Comparison of ENCODE assay signal across 32 cellular contexts in the genomic region with DNA sequence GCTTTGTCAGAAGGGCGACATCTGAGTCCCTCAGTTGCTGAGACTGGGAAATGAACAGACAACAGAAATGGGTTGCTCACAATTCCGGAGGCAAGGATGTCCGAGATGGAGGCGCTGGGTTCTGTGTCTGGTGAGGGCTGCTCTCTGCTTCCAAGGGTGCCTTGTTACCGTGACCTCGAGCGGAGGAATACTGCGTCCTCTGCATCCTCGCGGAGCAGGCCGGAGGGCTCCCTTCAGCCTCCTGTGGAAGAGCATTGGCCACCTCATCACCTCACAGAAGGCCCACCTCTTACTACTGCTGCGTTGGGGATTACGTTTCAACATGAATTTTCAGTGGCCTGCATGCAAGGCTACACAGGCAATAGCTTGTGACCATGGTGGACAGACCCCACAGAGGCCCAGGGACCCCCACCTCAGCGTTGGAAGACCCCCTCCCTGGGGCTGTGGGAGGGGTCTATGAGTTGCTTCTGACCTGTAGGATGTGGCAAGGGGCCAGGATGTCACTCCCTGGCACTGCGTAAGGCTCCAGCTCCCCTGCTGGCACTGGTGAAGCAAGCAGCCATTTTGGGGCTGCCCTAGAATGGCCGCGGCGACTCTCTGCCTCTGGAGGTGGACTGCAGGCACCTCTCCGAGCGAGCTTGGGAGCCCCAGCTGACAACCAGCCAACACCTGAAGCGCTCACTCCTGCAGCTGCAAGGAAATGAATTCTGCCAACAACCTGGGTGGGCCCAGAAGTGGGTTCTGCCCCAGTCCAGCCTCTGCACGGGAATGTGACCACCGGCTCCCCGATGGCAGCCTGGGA. TPM values are rescaled to one million over a fixed set of nuclear protein-coding genes. Genes with fewer than 3 reads are reported as not detected.
"Had no signal": no experiment of that assay in that cellular context is flagged by ENCODE, and none has a peak within 500 bp of the region (broad histone marks: within the 10 kb centered on the region; RNA-seq: fewer than 3 reads in every experiment).

No MANE protein-coding gene starts in this region.

- ATAC-seq: esophagus mucosa; gastrocnemius medialis; heart left ventricle; left colon; left ventricle myocardium superior; mucosa of descending colon; natural killer cell treated with Interleukin-12 subunit alpha and Interleukin-12 subunit beta and Interleukin-15 and Interleukin-18, amount 100 ng/mL, for 72 hours; right lobe of liver; upper lobe of right lung had no signal

- H3K27ac ChIP-seq: dorsolateral prefrontal cortex, epithelial cell of prostate, gastrocnemius medialis, heart left ventricle, hepatocyte, prostate gland, right lobe of liver, suprapubic skin, transverse colon, upper lobe of right lung, uterus had no signal

- H3K4me3 ChIP-seq: dorsolateral prefrontal cortex, gastrocnemius medialis, heart left ventricle, hepatocyte, lung, mucosa of descending colon, prostate gland, right lobe of liver, suprapubic skin, transverse colon, upper lobe of right lung, uterus had no signal

- H3K4me3 Mint-ChIP-seq: endodermal cell; memory B cell; mesothelial cell of epicardium; naive B cell; natural killer cell treated with Interleukin-12 subunit alpha and Interleukin-12 subunit beta and Interleukin-15 and Interleukin-18, amount 100 ng/mL, for 72 hours; neural crest cell; stimulated activated naive CD8-positive, alpha-beta T cell treated with anti-CD3 and anti-CD28 coated beads, Interleukin-15, amount 100 ng/mL, for 72 hours had no signal

- H3K4me1 Mint-ChIP-seq: memory B cell; naive B cell; neural crest cell; stimulated activated naive CD8-positive, alpha-beta T cell treated with anti-CD3 and anti-CD28 coated beads, Interleukin-15, amount 100 ng/mL, for 72 hours had no signal

- H3K27ac Mint-ChIP-seq: endodermal cell; memory B cell; mesothelial cell of epicardium; naive B cell; natural killer cell treated with Interleukin-12 subunit alpha and Interleukin-12 subunit beta and Interleukin-15 and Interleukin-18, amount 100 ng/mL, for 72 hours; stimulated activated naive CD8-positive, alpha-beta T cell treated with anti-CD3 and anti-CD28 coated beads, Interleukin-15, amount 100 ng/mL, for 72 hours had no signal

- H3K79me2 ChIP-seq: hepatocyte had no signal

- H3K27me3 ChIP-seq: heart left ventricle, hepatocyte, right lobe of liver, suprapubic skin, transverse colon, uterus had no signal

- H3K9me3 Mint-ChIP-seq: endodermal cell; mesothelial cell of epicardium; natural killer cell treated with Interleukin-12 subunit alpha and Interleukin-12 subunit beta and Interleukin-15 and Interleukin-18, amount 100 ng/mL, for 72 hours; neural crest cell; stimulated activated naive CD8-positive, alpha-beta T cell treated with anti-CD3 and anti-CD28 coated beads, Interleukin-15, amount 100 ng/mL, for 72 hours had no signal

- H3K36me3 ChIP-seq: gastrocnemius medialis, heart left ventricle, prostate gland, right lobe of liver, suprapubic skin, transverse colon, upper lobe of right lung, uterus had no signal

- H3K4me1 ChIP-seq: gastrocnemius medialis, prostate gland, right lobe of liver had no signal

- H3K9me3 ChIP-seq: gastrocnemius medialis, heart left ventricle, mucosa of descending colon, prostate gland, right lobe of liver, suprapubic skin, transverse colon, upper lobe of right lung, uterus had no signal

- DNase-seq: cerebellar nuclear complex; dorsolateral prefrontal cortex; effector CD8-positive, alpha-beta T cell; endodermal cell; foreskin fibroblast; gastrocnemius medialis; kidney glomerular epithelial cell; left colon; left ventricle myocardium superior; mucosa of descending colon; naive B cell; retina; right lobe of liver; small intestine; stimulated activated CD4-positive, alpha-beta T cell treated with anti-CD3 and anti-CD28 coated beads, Interleukin-15, amount 100 ng/mL, for 24 hours; stimulated activated CD4-positive, alpha-beta T cell treated with anti-CD3 and anti-CD28 coated beads, Interleukin-2, amount 100 ng/mL, for 48 hours; stimulated activated naive CD4-positive, alpha-beta T cell; stimulated activated naive CD8-positive, alpha-beta T cell treated with anti-CD3 and anti-CD28 coated beads, Interleukin-15, amount 100 ng/mL, for 72 hours; transverse colon; upper lobe of right lung; uterus had no signal

- H2AFZ ChIP-seq: hepatocyte had no signal

- H3K4me2 ChIP-seq: hepatocyte had no signal

- H3K36me3 Mint-ChIP-seq: mesothelial cell of epicardium; naive B cell; natural killer cell treated with Interleukin-12 subunit alpha and Interleukin-12 subunit beta and Interleukin-15 and Interleukin-18, amount 100 ng/mL, for 72 hours had no signal

- H3K27me3 Mint-ChIP-seq: naive B cell; natural killer cell treated with Interleukin-12 subunit alpha and Interleukin-12 subunit beta and Interleukin-15 and Interleukin-18, amount 100 ng/mL, for 72 hours had no signal

RNA-seq across cellular contexts. Expression of a gene that starts 36.3 kb away (rescaled TPM):
- total RNA-seq: natural killer cell treated with Interleukin-12 subunit alpha and Interleukin-12 subunit beta and Interleukin-15 and Interleukin-18, amount 100 ng/mL, for 72 hours had no signal
